In the genomic region with DNA sequence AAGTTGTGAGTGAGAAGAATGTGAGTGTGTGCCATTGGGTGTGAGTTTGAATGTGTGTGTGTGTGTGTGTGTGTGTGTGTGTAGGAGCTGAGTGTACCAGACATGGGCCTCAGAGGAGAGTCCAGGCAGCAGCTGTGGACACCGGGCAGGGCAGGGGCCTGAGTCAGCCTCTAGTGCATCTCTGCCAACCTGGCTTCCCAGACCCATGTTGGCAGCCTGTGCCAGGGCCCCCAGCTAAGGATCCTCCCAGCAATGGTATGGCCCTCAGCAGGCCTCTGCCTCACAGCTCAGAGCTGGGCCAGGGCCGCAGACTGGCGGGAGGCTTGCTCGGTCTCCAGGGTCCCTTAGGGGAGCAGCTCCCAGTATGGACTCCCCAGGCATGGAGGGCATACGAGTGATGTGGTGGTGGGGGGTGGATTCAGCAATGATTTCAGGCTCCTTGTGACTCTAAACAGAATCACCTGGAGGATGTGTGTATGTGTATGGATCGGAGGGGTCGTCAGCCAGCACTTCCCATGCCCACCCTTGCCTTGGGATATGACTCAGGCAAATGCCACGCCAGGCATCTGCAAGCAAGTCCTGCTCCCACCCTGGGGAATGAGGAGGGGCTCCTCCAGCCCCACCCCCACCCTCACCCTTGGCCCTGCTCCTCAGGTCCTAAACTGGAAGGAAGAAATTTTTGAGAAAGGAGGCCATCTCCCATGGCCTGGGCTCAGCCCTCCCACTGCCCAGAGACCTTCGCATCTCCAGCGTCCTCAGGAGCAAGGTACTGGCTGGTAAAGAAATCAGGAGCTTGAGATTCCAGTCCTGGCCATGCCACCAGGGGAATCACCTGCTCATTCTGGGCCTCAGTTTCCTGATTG, we compare ENCODE assay signal across 11 cellular contexts. TPM values are rescaled to one million over a fixed set of nuclear protein-coding genes. Genes with fewer than 3 reads are reported as not detected.
A peak's percentile ranks its signal among the peaks of the same experiment; 100 is the strongest.
DNase-seq lines count a peak whose midpoint lies in the region; ATAC-seq and TF ChIP-seq lines count a peak whose summit lies in the region.
"Had no signal": no experiment of that assay in that cellular context is flagged by ENCODE, and none has a peak within 500 bp of the region (broad histone marks: within the 10 kb centered on the region; RNA-seq: fewer than 3 reads in every experiment).

No MANE protein-coding gene starts in this region.

- H3K36me3 ChIP-seq in KMS-11 (ENCODE audit: insufficient read depth) (no peaks in the 10 kb centered on the region), esophagus muscularis mucosa (no peaks in the 10 kb centered on the region)
- H3K36me3 ChIP-seq: HAP-1 had no signal

- no peaks in the 10 kb centered on the region for H3K79me2 ChIP-seq in KMS-11 (ENCODE audit: insufficient read depth, low read depth)

- H3K27ac ChIP-seq in KMS-11 (peak overlapping the region; percentile 87), esophagus muscularis mucosa (replicated peaks in 1 of 4) (peak overlapping the region; percentile 7 to 60 (median 40))

- H3K27me3 ChIP-seq in KMS-11 (ENCODE audit: insufficient read depth, low read depth) (no peaks in the 10 kb centered on the region), esophagus muscularis mucosa (peaks cover 0 to 9% (median 2%) of the 10 kb centered on the region in 4 donors)

- no peak for TF ChIP-seq POLR2A in esophagus muscularis mucosa (IDR thresholded peaks at IDR 0.05; ENCODE audit: low read depth)

- TF ChIP-seq CTCF in CD14-positive monocyte (IDR thresholded peaks at IDR 0.05): no peak
- TF ChIP-seq CTCF in KMS-11 (conservative IDR thresholded peaks at IDR 0.05; ENCODE audit: low read depth, low read length): no peak
- TF ChIP-seq CTCF in esophagus muscularis mucosa (IDR thresholded peaks at IDR 0.05): no peak
- TF ChIP-seq CTCF in omental fat pad (IDR thresholded peaks at IDR 0.05): no peak

- peak overlapping the region; percentile 81 for H3K4me2 ChIP-seq in KMS-11

- H3K27me3 Mint-ChIP-seq in CD14-positive monocyte (ENCODE audit: low read depth in 3 of 3): peaks cover 40 to 47% (median 46%) of the 10 kb centered on the region in 3 donors

- peaks cover 0 to 9% (median 7%) of the 10 kb centered on the region in 7 donors for H3K9me3 Mint-ChIP-seq in CD14-positive monocyte
- H3K9me3 Mint-ChIP-seq: activated naive CD8-positive, alpha-beta T cell treated with anti-CD3 and anti-CD28 coated beads, Interleukin-2, amount 10 ng/mL, durations not matched to agents 7 days and 5 days had no signal

- ATAC-seq in omental fat pad (ENCODE audit: low FRiP score): peak; percentile 45
- ATAC-seq in GM18867 (IDR thresholded peaks at IDR 0.05; ENCODE audit: unreplicated experiment): no peak

- peak overlapping the region in 1 of 2 donors; percentile 46 for H3K4me3 Mint-ChIP-seq in CD14-positive monocyte
- H3K4me3 Mint-ChIP-seq: activated naive CD8-positive, alpha-beta T cell treated with anti-CD3 and anti-CD28 coated beads, Interleukin-2, amount 10 ng/mL, durations not matched to agents 7 days and 5 days had no signal

- no peak overlapping the region for H3K4me3 ChIP-seq in KMS-11 (IDR thresholded peaks at IDR 0.05; ENCODE audit: insufficient read depth, low read depth, low read length)
- no peak overlapping the region for H3K4me3 ChIP-seq in esophagus muscularis mucosa
- H3K4me3 ChIP-seq: HAP-1 had no signal

- no peak for TF ChIP-seq EP300 in esophagus muscularis mucosa (IDR thresholded peaks at IDR 0.05)

- no peaks in the 10 kb centered on the region for H4K20me1 ChIP-seq in KMS-11 (ENCODE audit: insufficient read depth)

- DNase-seq in CD14-positive monocyte (ENCODE audit: low spot score) (no peak), esophagus muscularis mucosa (ENCODE audit: extremely low spot score) (no peak), omental fat pad (ENCODE audit: low spot score) (no peak), NCI-H510A treated with DMSO at 0.1 percent for 48 hours (lab: John Stamatoyannopoulos, UW) (no peak)
- DNase-seq in activated CD4-positive, alpha-beta T cell treated with anti-CD3 and anti-CD28 coated beads for 4 hours: no peak
- DNase-seq in activated CD4-positive, CD25-positive, alpha-beta regulatory T cell treated with anti-CD3 and anti-CD28 coated beads, Interleukin-2, amount 50 U/mL, for 72 hours: no peak
- DNase-seq: activated naive CD8-positive, alpha-beta T cell treated with anti-CD3 and anti-CD28 coated beads, Interleukin-2, amount 10 ng/mL, durations not matched to agents 7 days and 5 days; KBM-7 had no signal

- WGBS in esophagus muscularis mucosa: 92% methylated on average over 10 of the region's 10 CpGs

- intact Hi-C loops in CD14-positive monocyte (cut with micrococcal nuclease) (loop anchor here in 1 of 2 donors (10.0 kb wide), 1 partner anchor 85 kb away; no protein-coding TSS in a partner anchor), esophagus muscularis mucosa (cut with DNase I) (no loop called here)

- H3K27ac Mint-ChIP-seq in CD14-positive monocyte: peak overlapping the region in 5 of 7 donors; percentile 67 to 81 (median 73)
- H3K27ac Mint-ChIP-seq: activated naive CD8-positive, alpha-beta T cell treated with anti-CD3 and anti-CD28 coated beads, Interleukin-2, amount 10 ng/mL, durations not matched to agents 7 days and 5 days had no signal

- peak overlapping the region; percentile 47 for H3K9ac ChIP-seq in KMS-11

- peaks cover 22% of the 10 kb centered on the region for H3K4me1 Mint-ChIP-seq in CD14-positive monocyte

- peak overlapping the region; percentile 58; the same call in 1 of the 2 replicates for H2AFZ ChIP-seq in KMS-11 (ENCODE audit: low read depth)

- peaks cover 0 to 2% of the 10 kb centered on the region in 2 donors for H3K36me3 Mint-ChIP-seq in CD14-positive monocyte
- H3K36me3 Mint-ChIP-seq: activated naive CD8-positive, alpha-beta T cell treated with anti-CD3 and anti-CD28 coated beads, Interleukin-2, amount 10 ng/mL, durations not matched to agents 7 days and 5 days had no signal

- peaks cover 81% of the 10 kb centered on the region for H3K4me1 ChIP-seq in KMS-11 (ENCODE audit: low read depth, poor library complexity, severe bottlenecking)
- peaks cover 43 to 57% (median 51%) of the 10 kb centered on the region in 4 donors for H3K4me1 ChIP-seq in esophagus muscularis mucosa

- peaks cover 0 to 3% (median 0%) of the 10 kb centered on the region in 4 donors for H3K9me3 ChIP-seq in esophagus muscularis mucosa
- H3K9me3 ChIP-seq: HAP-1 had no signal

RNA-seq across cellular contexts. Expression of a gene that starts 1.8 kb away (rescaled TPM):
- not detected for polyA plus RNA-seq in CD14-positive monocyte
- total RNA-seq in esophagus muscularis mucosa: 1 to 10 TPM in 1 of 4 donors, under 1 TPM in 3; 0.33 to 1.3 (median 0.53) TPM
- total RNA-seq in omental fat pad: under 1 TPM in 3 of 4 donors, not detected in 1; 0.12 to 0.93 (median 0.31) TPM
- total RNA-seq: activated naive CD8-positive, alpha-beta T cell treated with anti-CD3 and anti-CD28 coated beads, Interleukin-2, amount 10 ng/mL, durations not matched to agents 7 days and 5 days had no signal
